8 cellular contexts compared by ENCODE assay signal in genomic region chr2:44044281-44044720, GRCh38. TPM values are rescaled to one million over a fixed set of nuclear protein-coding genes. Genes with fewer than 3 reads are reported as not detected.
DNase-seq lines count a peak whose midpoint lies in the region; ATAC-seq and TF ChIP-seq lines count a peak whose summit lies in the region.

No MANE protein-coding gene starts in this region.

- H3K27me3 Mint-ChIP-seq in CD8-positive, alpha-beta memory T cell, result peaks cover 0 to 11% of the 10 kb centered on the region in 2 donors
- H3K27me3 Mint-ChIP-seq in activated CD4-positive, alpha-beta T cell treated with anti-CD3 and anti-CD28 coated beads, Interleukin-2, amount 10 ng/mL, durations not matched to agents 7 days and 5 days, result no peaks in the 10 kb centered on the region

- H3K36me3 ChIP-seq in CD8-positive, alpha-beta memory T cell (ENCODE audit: insufficient read depth, low read length), result no peaks in the 10 kb centered on the region
- no peaks in the 10 kb centered on the region for H3K36me3 ChIP-seq in lower lobe of right lung

- H3K4me1 ChIP-seq in CD8-positive, alpha-beta memory T cell (ENCODE audit: insufficient read depth, low read length), result no peaks in the 10 kb centered on the region
- peaks cover 4% of the 10 kb centered on the region for H3K4me1 ChIP-seq in lower lobe of right lung

- H3K4me1 Mint-ChIP-seq in CD8-positive, alpha-beta memory T cell, result peaks cover 4 to 7% (median 4%) of the 10 kb centered on the region in 3 donors
- H3K4me1 Mint-ChIP-seq in activated CD4-positive, alpha-beta T cell treated with anti-CD3 and anti-CD28 coated beads, Interleukin-2, amount 10 ng/mL, durations not matched to agents 7 days and 5 days, result peaks cover 2% of the 10 kb centered on the region

- intact Hi-C loops in lower lobe of right lung (cut with DNase I), result no loop called here

- H3K4me3 Mint-ChIP-seq in CD8-positive, alpha-beta memory T cell, result peak overlapping the region in 2 of 7 donors; percentile 20 to 46
- H3K4me3 Mint-ChIP-seq in activated CD4-positive, alpha-beta T cell treated with anti-CD3 and anti-CD28 coated beads, Interleukin-2, amount 10 ng/mL, durations not matched to agents 7 days and 5 days, result no peak overlapping the region

- no peak overlapping the region for H3K4me3 ChIP-seq in CD8-positive, alpha-beta memory T cell (ENCODE audit: low read length)
- no peak overlapping the region for H3K4me3 ChIP-seq in lower lobe of right lung

- peak; percentile 95 for ATAC-seq in GM19455 (IDR thresholded peaks at IDR 0.05; ENCODE audit: unreplicated experiment)
- ATAC-seq in HG03558 (IDR thresholded peaks at IDR 0.05; ENCODE audit: extremely low read depth, unreplicated experiment), result peak; percentile 75
- ATAC-seq in lower lobe of right lung, result peak; percentile 93 to 98

- H3K9me3 Mint-ChIP-seq in CD8-positive, alpha-beta memory T cell, result no peaks in the 10 kb centered on the region
- no peaks in the 10 kb centered on the region for H3K9me3 Mint-ChIP-seq in activated CD4-positive, alpha-beta T cell treated with anti-CD3 and anti-CD28 coated beads, Interleukin-2, amount 10 ng/mL, durations not matched to agents 7 days and 5 days

- no peaks in the 10 kb centered on the region for H3K27me3 ChIP-seq in CD8-positive, alpha-beta memory T cell (ENCODE audit: insufficient read depth, low read length, poor library complexity, severe bottlenecking)
- H3K27me3 ChIP-seq in lower lobe of right lung (ENCODE audit: low read depth), result no peaks in the 10 kb centered on the region

- H3K27ac Mint-ChIP-seq in CD8-positive, alpha-beta memory T cell, result peak overlapping the region in 1 of 8 donors; percentile 27
- H3K27ac Mint-ChIP-seq in activated CD4-positive, alpha-beta T cell treated with anti-CD3 and anti-CD28 coated beads, Interleukin-2, amount 10 ng/mL, durations not matched to agents 7 days and 5 days, result no peak overlapping the region

- H3K9me3 ChIP-seq in CD8-positive, alpha-beta memory T cell (ENCODE audit: low read length), result no peaks in the 10 kb centered on the region
- H3K9me3 ChIP-seq in lower lobe of right lung, result no peaks in the 10 kb centered on the region

- CTCF ChIA-PET in CD8-positive, alpha-beta memory T cell (lab: Charles Lee), result interaction anchor here (0.6 to 2.4 kb wide), 20 partner anchors 9 to 1449 kb away, joined by 3 to 21 read pairs (median 4); no protein-coding TSS in a partner anchor
- CTCF ChIA-PET in activated CD4-positive, alpha-beta T cell treated with anti-CD3 and anti-CD28 coated beads, Interleukin-2, amount 10 ng/mL, durations not matched to agents 7 days and 5 days (lab: Charles Lee), result interaction anchor here (0.6 to 1.6 kb wide), 13 partner anchors 10 to 928 kb away, joined by 3 to 6 read pairs (median 4); partner anchors contain the start of genes CAMKMT and PREPL

- peak; percentile 52 to 82 (median 55) for DNase-seq in CD8-positive, alpha-beta memory T cell
- DNase-seq in NCI-H69 (lab: John Stamatoyannopoulos, UW) (peak; percentile 88), dedifferentiated amniotic fluid mesenchymal stem cell (ENCODE audit: extremely low spot score) (peak; percentile 86), lower lobe of right lung (peak; percentile 78)
- DNase-seq in activated CD4-positive, alpha-beta T cell treated with anti-CD3 and anti-CD28 coated beads, Interleukin-2, amount 10 ng/mL, durations not matched to agents 7 days and 5 days, result peak; percentile 83
- peak; percentile 46 for DNase-seq in stimulated activated CD8-positive, alpha-beta memory T cell treated with anti-CD3 and anti-CD28 coated beads, Interleukin-12 subunit alpha, Interleukin-12 subunit beta, amount 100 ng/mL, for 24 hours (ENCODE audit: extremely low read depth)

- POLR2A ChIA-PET in CD8-positive, alpha-beta memory T cell (lab: Charles Lee), result interaction anchor here (1.0 kb wide), 1 partner anchor 317 kb away, joined by 4 read pairs; the partner anchor contains the start of genes CAMKMT and PREPL
- POLR2A ChIA-PET in activated CD4-positive, alpha-beta T cell treated with anti-CD3 and anti-CD28 coated beads, Interleukin-2, amount 10 ng/mL, durations not matched to agents 7 days and 5 days (lab: Charles Lee), result interaction anchor here (0.5 kb wide), 1 partner anchor 196 kb away, joined by 3 read pairs; no protein-coding TSS in a partner anchor

- no peaks in the 10 kb centered on the region for H3K36me3 Mint-ChIP-seq in CD8-positive, alpha-beta memory T cell
- H3K36me3 Mint-ChIP-seq in activated CD4-positive, alpha-beta T cell treated with anti-CD3 and anti-CD28 coated beads, Interleukin-2, amount 10 ng/mL, durations not matched to agents 7 days and 5 days (ENCODE audit: low read depth), result no peaks in the 10 kb centered on the region

- TF ChIP-seq CTCF in lower lobe of right lung (IDR thresholded peaks at IDR 0.05), result peak; percentile 74

- no peak overlapping the region for H3K27ac ChIP-seq in CD8-positive, alpha-beta memory T cell (ENCODE audit: low read depth, low read length)
- H3K27ac ChIP-seq in lower lobe of right lung, result no peak overlapping the region

RNA-seq across cellular contexts. Expression of gene LRPPRC, which starts 48.5 kb away (rescaled TPM):
- 100 to 1,000 TPM; 164 to 166 TPM for total RNA-seq in CD8-positive, alpha-beta memory T cell
- 41.0 TPM for polyA plus RNA-seq in CD8-positive, alpha-beta memory T cell
- total RNA-seq in activated CD4-positive, alpha-beta T cell treated with anti-CD3 and anti-CD28 coated beads, Interleukin-2, amount 10 ng/mL, durations not matched to agents 7 days and 5 days, result 10 to 100 TPM; 77.6 to 80.2 TPM
- 58.0 TPM for total RNA-seq in lower lobe of right lung
